In the genomic region with DNA sequence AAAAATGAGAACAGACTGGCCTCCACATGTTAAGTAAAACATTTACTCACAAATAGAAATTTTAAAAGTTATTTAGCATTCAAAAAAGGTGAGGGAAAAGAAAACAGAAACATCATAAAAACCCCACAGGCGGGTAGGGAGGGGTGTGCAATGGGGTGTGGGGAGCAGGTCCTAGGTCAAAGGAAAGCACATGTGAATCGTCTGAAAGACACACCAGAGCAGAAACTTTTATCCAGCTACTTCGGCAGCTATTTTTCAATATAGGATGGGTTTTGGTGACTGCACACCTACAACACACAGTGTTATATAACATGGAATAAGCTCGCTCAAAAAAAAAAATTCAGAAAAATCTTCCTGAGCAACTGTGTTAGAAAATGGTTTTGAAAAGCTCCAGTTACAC, we compare ENCODE assay signal across 8 cellular contexts.
DNase-seq lines count a peak whose midpoint lies in the region; TF ChIP-seq lines count a peak whose summit lies in the region.

No MANE protein-coding gene starts in this region.

- peak overlapping the region; percentile 91 to 97 (median 95) for H3K9ac ChIP-seq in BLaER1 treated with 17β-estradiol and CSF1 and Interleukin-3, amounts not matched to agents 10 nM and 100 nM
- H3K9ac ChIP-seq in Loucy (ENCODE audit: low read depth, low read length, poor library complexity, severe bottlenecking) (peak overlapping the region; percentile 81), mucosa of stomach (ENCODE audit: low read length) (peak overlapping the region; percentile 87)

- peaks cover 67% of the 10 kb centered on the region for H3K79me2 ChIP-seq in Loucy (ENCODE audit: insufficient read depth, low read length)

- peak overlapping the region; percentile 69 to 87 (median 78) for H3K4me3 ChIP-seq in BLaER1 treated with 17β-estradiol and CSF1 and Interleukin-3, amounts not matched to agents 10 nM and 100 nM
- H3K4me3 ChIP-seq in Loucy (ENCODE audit: low read length, poor library complexity, severe bottlenecking) (peak overlapping the region; percentile 97), mucosa of stomach (ENCODE audit: low read length) (peak overlapping the region; percentile 79)

- H3F3A ChIP-seq in Loucy (ENCODE audit: low read depth) = no peaks in the 10 kb centered on the region

- H2AFZ ChIP-seq in Loucy (ENCODE audit: low read length) = no peak overlapping the region

- peak overlapping the region; percentile 92 to 97 (median 97) for H3K27ac ChIP-seq in BLaER1 treated with 17β-estradiol and CSF1 and Interleukin-3, amounts not matched to agents 10 nM and 100 nM

- H3K4me2 ChIP-seq in BLaER1 treated with 17β-estradiol and CSF1 and Interleukin-3, amounts not matched to agents 10 nM and 100 nM = peak overlapping the region; percentile 79 to 98 (median 91)
- peak overlapping the region; percentile 98 for H3K4me2 ChIP-seq in Loucy (ENCODE audit: low read depth, low read length, poor library complexity, severe bottlenecking)

- peaks cover 7 to 27% (median 20%) of the 10 kb centered on the region in 11 experiments for H3K36me3 ChIP-seq in BLaER1 treated with 17β-estradiol and CSF1 and Interleukin-3, amounts not matched to agents 10 nM and 100 nM
- H3K36me3 ChIP-seq in Loucy (ENCODE audit: insufficient read depth, low read length) (peaks cover 10% of the 10 kb centered on the region; the same call in 1 of the 2 replicates), mucosa of stomach (ENCODE audit: control insufficient read depth, insufficient read depth, low read length) (no peaks in the 10 kb centered on the region)

- TF ChIP-seq CTCF in Loucy (conservative IDR thresholded peaks at IDR 0.05; ENCODE audit: low read length) = no peak

- peak; percentile 14 for DNase-seq in central memory CD4-positive, alpha-beta T cell
- no peak for DNase-seq in NCI-H748 (lab: John Stamatoyannopoulos, UW; ENCODE audit: unreplicated experiment)
- DNase-seq in hippocampal formation (lab: John Stamatoyannopoulos, UW) = no peak
- DNase-seq in HuH-7.5 (ENCODE audit: low spot score) = no peak
- no peak for DNase-seq in midbrain (lab: John Stamatoyannopoulos, UW)

- peaks cover 32 to 43% (median 35%) of the 10 kb centered on the region in 10 experiments for H3K4me1 ChIP-seq in BLaER1 treated with 17β-estradiol and CSF1 and Interleukin-3, amounts not matched to agents 10 nM and 100 nM
- H3K4me1 ChIP-seq in Loucy (ENCODE audit: insufficient read depth, low read length, poor library complexity, severe bottlenecking) = peaks cover 50% of the 10 kb centered on the region
- peaks cover 18% of the 10 kb centered on the region for H3K4me1 ChIP-seq in mucosa of stomach (ENCODE audit: control insufficient read depth, insufficient read depth, low read length)

- H3K9me2 ChIP-seq in Loucy (replicated peaks; ENCODE audit: low read depth, low read length) = no peaks in the 10 kb centered on the region

- no peaks in the 10 kb centered on the region for H3K27me3 ChIP-seq in BLaER1 treated with 17β-estradiol and CSF1 and Interleukin-3, amounts not matched to agents 10 nM and 100 nM
- H3K27me3 ChIP-seq in Loucy (ENCODE audit: insufficient read depth, low read length, poor library complexity, severe bottlenecking) (no peaks in the 10 kb centered on the region), mucosa of stomach (ENCODE audit: control insufficient read depth, insufficient read depth, low read length) (no peaks in the 10 kb centered on the region)

- no peaks in the 10 kb centered on the region; a peak in 1 of 22 replicates for H3K9me3 ChIP-seq in BLaER1 treated with 17β-estradiol and CSF1 and Interleukin-3, amounts not matched to agents 10 nM and 100 nM (replicated peaks in 1 of 11)
- H3K9me3 ChIP-seq in Loucy (ENCODE audit: insufficient read depth, low read depth, low read length) (no peaks in the 10 kb centered on the region), mucosa of stomach (ENCODE audit: control insufficient read depth, low read length) (no peaks in the 10 kb centered on the region)

- H4K20me1 ChIP-seq in BLaER1 treated with 17β-estradiol and CSF1 and Interleukin-3, amounts not matched to agents 10 nM and 100 nM = peaks cover 28 to 57% (median 49%) of the 10 kb centered on the region in 11 experiments; a peak in 20 of 22 replicates
- peaks cover 55% of the 10 kb centered on the region for H4K20me1 ChIP-seq in Loucy (ENCODE audit: insufficient read depth, low read length, poor library complexity, severe bottlenecking)
